ENCODE assay signal across 18 cellular contexts in the genomic region with DNA sequence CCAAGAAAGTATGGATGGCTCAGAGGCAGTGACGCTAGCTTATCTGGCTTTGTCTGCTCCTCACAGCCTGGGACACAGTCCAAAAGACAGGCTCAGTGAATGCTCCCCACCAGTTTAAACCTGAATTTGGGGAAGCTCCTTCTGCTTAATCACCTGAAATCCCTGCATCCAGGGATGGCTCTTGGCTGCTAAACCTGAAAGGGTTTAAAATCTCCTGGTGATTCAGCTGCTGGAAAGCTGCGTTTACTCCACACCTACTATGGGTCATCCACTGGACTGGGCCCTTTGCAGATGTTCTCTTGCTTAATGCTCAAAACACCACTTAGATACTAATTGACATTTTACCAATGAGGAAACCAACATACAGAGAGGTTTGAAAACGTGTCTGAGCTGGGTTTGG.
DNase-seq lines count a peak whose midpoint lies in the region; TF ChIP-seq lines count a peak whose summit lies in the region.
"Had no signal": no experiment of that assay in that cellular context is flagged by ENCODE, and none has a peak within 500 bp of the region (broad histone marks: within the 10 kb centered on the region; RNA-seq: fewer than 3 reads in every experiment).

No MANE protein-coding gene starts in this region.

- H3K27me3 Mint-ChIP-seq in mesothelial cell of epicardium (ENCODE audit: low read depth) = no peaks in the 10 kb centered on the region

- H3K36me3 Mint-ChIP-seq in mesothelial cell of epicardium = peaks cover 44% of the 10 kb centered on the region
- H3K36me3 Mint-ChIP-seq: CD14-positive monocyte; CD4-positive, alpha-beta memory T cell had no signal

- H3K36me3 ChIP-seq in mammary epithelial cell (ENCODE audit: insufficient read depth, low read length) = no peaks in the 10 kb centered on the region
- H3K36me3 ChIP-seq in testis (ENCODE audit: low read depth, missing control alignments) = no peaks in the 10 kb centered on the region
- H3K36me3 ChIP-seq: HAP-1 had no signal

- no peak overlapping the region for H3K4me3 ChIP-seq in mammary epithelial cell (replicated peaks in 1 of 3; ENCODE audit: insufficient read depth in 1 of 3, low read depth in 2 of 3, low read length in 3 of 3)
- H3K4me3 ChIP-seq in testis = no peak overlapping the region
- H3K4me3 ChIP-seq: BLaER1, HAP-1 had no signal

- no peak overlapping the region for H3K4me2 ChIP-seq in mammary epithelial cell (ENCODE audit: insufficient read depth, low read depth, low read length)
- H3K4me2 ChIP-seq: BLaER1 had no signal

- CTCF ChIA-PET in mammary epithelial cell (lab: Charles Lee; ENCODE audit: low non-redundant PET) = no interaction called here

- peak overlapping the region; percentile 7 for H3K27ac Mint-ChIP-seq in mesothelial cell of epicardium
- H3K27ac Mint-ChIP-seq: CD4-positive, alpha-beta memory T cell had no signal

- H3K4me1 Mint-ChIP-seq in mesothelial cell of epicardium = peaks cover 9% of the 10 kb centered on the region
- H3K4me1 Mint-ChIP-seq: CD14-positive monocyte; CD4-positive, alpha-beta memory T cell had no signal

- no peak overlapping the region for H3K9ac ChIP-seq in mammary epithelial cell (ENCODE audit: insufficient read depth, low read length)
- H3K9ac ChIP-seq: BLaER1 had no signal

- no peaks in the 10 kb centered on the region for H3K9me3 ChIP-seq in mammary epithelial cell (replicated peaks; ENCODE audit: insufficient read depth, low read length)
- H3K9me3 ChIP-seq in testis = no peaks in the 10 kb centered on the region

- peak; percentile 41 for DNase-seq in NCI-H69 (lab: John Stamatoyannopoulos, UW)
- peak; percentile 53 for DNase-seq in mammary epithelial cell
- peak; percentile 6 for DNase-seq in epithelial cell of prostate (ENCODE audit: low read depth, low spot score)
- DNase-seq in mesothelial cell of epicardium (ENCODE audit: low spot score in 2 of 2, unreplicated experiment in 2 of 2) = no peak
- no peak for DNase-seq in NCI-H774 (lab: John Stamatoyannopoulos, UW)
- no peak for DNase-seq in NCI-H1436 treated with DMSO at 0.1 percent for 48 hours (lab: John Stamatoyannopoulos, UW)
- DNase-seq in testis = no peak
- DNase-seq in RPMI8226 = no peak
- DNase-seq: 8988T; Calu3; CD4-positive, alpha-beta memory T cell; DMS 273 treated with DMSO at 0.1 percent for 48 hours; DMS53; DND-41; EL had no signal

- dilution Hi-C loops in mammary epithelial cell (cut with HindIII; ENCODE audit: low sequenced_read_pairs) = no loop called here

- H3K27me3 ChIP-seq in mammary epithelial cell (ENCODE audit: insufficient read depth, low read length) = no peaks in the 10 kb centered on the region
- H3K27me3 ChIP-seq in testis = no peaks in the 10 kb centered on the region
- H3K27me3 ChIP-seq: BLaER1 had no signal

- no peaks in the 10 kb centered on the region for H4K20me1 ChIP-seq in mammary epithelial cell (ENCODE audit: insufficient read depth, low read length)
- H4K20me1 ChIP-seq: BLaER1 had no signal

- no TSS peak for BruUV-seq in mammary epithelial cell (replicated peaks; lab: Mats Ljungman, UMichigan)

- WGBS in mammary epithelial cell (ENCODE audit: low coverage, missing lambda C conversion rate) = 14% methylated on average over 3 of the region's 3 CpGs
- WGBS in testis, 2 donors = 74 to 84% methylated on average over 3 of the region's 3 CpGs

- intact Hi-C loops in mammary epithelial cell (cut with micrococcal nuclease) = no loop called here
- intact Hi-C loops in testis (cut with DNase I; ENCODE audit: low total_unique reads) = no loop called here

- H3K9me3 Mint-ChIP-seq in mesothelial cell of epicardium = peaks cover 9% of the 10 kb centered on the region

- H3K4me1 ChIP-seq in mammary epithelial cell (ENCODE audit: insufficient read depth, low read length) (no peaks in the 10 kb centered on the region), testis (no peaks in the 10 kb centered on the region)
- H3K4me1 ChIP-seq: BLaER1, HAP-1 had no signal

- no peak overlapping the region for H3K27ac ChIP-seq in mammary epithelial cell (ENCODE audit: insufficient read depth, low read depth, low read length)
- H3K27ac ChIP-seq in epithelial cell of prostate = no peak overlapping the region
- H3K27ac ChIP-seq in testis = no peak overlapping the region
- H3K27ac ChIP-seq: BLaER1 had no signal

- TF ChIP-seq POLR2A in testis (IDR thresholded peaks at IDR 0.05) = no peak

- H3K79me2 ChIP-seq in mammary epithelial cell (ENCODE audit: insufficient read depth, low read length) = no peaks in the 10 kb centered on the region

- in situ Hi-C loops in mammary epithelial cell (cut with MboI; ENCODE audit: low sequenced_read_pairs in 2 of 2) = no loop called here

- H3K4me3 Mint-ChIP-seq in mesothelial cell of epicardium = no peak overlapping the region
- H3K4me3 Mint-ChIP-seq: CD14-positive monocyte; CD4-positive, alpha-beta memory T cell had no signal

- H2AFZ ChIP-seq in mammary epithelial cell (ENCODE audit: low read depth, low read length) = no peak overlapping the region

- TF ChIP-seq CTCF in mammary epithelial cell (conservative IDR thresholded peaks at IDR 0.05 in 1 of 2, IDR thresholded peaks at IDR 0.05 in 1 of 2; ENCODE audit: extremely low read depth in 1 of 2, insufficient read depth in 1 of 2, low read depth in 1 of 2, low read length in 2 of 2) (no peak), mesothelial cell of epicardium (IDR thresholded peaks at IDR 0.05; ENCODE audit: unreplicated experiment) (no peak), testis (IDR thresholded peaks at IDR 0.05) (no peak)

Comparison
In these comparisons a context has a peak if more than half of its experiments do, and no peak if none do; other contexts are left out.
1. DNase-seq: peak in NCI-H69 (single experiment), mammary epithelial cell (single experiment) and epithelial cell of prostate (single experiment); none in mesothelial cell of epicardium (0 of 2), NCI-H774 (single experiment), NCI-H1436 treated with DMSO at 0.1 percent for 48 hours (single experiment), testis (single experiment) and RPMI8226 (single experiment).